Comparison of ENCODE assay signal across 19 cellular contexts in the genomic region with DNA sequence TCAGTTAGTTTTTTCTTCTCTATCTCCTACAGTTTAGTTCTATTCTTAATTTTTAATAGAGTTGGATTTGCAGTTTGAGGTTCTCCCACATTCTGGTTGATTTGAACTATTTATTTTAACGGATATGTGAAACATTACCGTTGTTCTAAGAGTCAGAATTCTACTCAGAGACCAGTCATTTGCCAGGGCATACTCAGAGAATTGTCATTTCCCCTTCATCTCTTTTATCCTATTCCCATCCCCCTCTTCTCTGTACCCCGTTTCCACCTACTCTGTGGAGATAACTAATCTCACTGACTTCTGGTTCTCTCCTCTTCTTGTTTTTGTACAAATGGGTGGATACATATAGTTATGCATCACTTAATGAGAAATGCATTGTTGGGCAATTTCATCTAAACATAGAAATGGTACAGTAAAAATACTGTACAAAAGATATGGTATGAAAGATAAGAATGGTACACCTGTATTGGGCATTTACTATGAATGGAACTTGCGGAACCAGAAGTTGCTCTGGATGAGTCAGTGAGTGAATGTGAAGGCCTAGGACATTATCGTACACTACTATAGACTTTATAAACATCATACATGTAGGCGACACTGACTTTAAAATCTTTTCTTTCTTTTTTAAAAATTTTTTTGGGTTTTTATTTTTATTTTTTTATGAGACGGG.
"Had no signal": no experiment of that assay in that cellular context is flagged by ENCODE, and none has a peak within 500 bp of the region (broad histone marks: within the 10 kb centered on the region; RNA-seq: fewer than 3 reads in every experiment).

No MANE protein-coding gene starts in this region.

- H3K27me3 Mint-ChIP-seq: activated B cell treated with CpG ODN at 0.5 μM for 24 hours; activated CD4-positive, alpha-beta memory T cell treated with anti-CD3 and anti-CD28 coated beads for 36 hours; activated CD4-positive, alpha-beta T cell treated with anti-CD3 and anti-CD28 coated beads, Interleukin-2, amount 10 ng/mL, durations not matched to agents 7 days and 5 days; activated naive CD8-positive, alpha-beta T cell treated with anti-CD3 and anti-CD28 coated beads for 36 hours; activated T-helper 17 cell treated with anti-CD3 and anti-CD28 coated beads, Interleukin-2, amount 50 U/mL, for 72 hours had no signal

- H3K9me3 Mint-ChIP-seq: activated B cell treated with CpG ODN at 0.5 μM for 24 hours; activated CD4-positive, alpha-beta memory T cell treated with anti-CD3 and anti-CD28 coated beads for 36 hours; activated CD4-positive, alpha-beta T cell treated with anti-CD3 and anti-CD28 coated beads, Interleukin-2, amount 10 ng/mL, durations not matched to agents 7 days and 5 days; activated naive CD4-positive, alpha-beta T cell treated with anti-CD3 and anti-CD28 coated beads for 36 hours; activated naive CD8-positive, alpha-beta T cell treated with anti-CD3 and anti-CD28 coated beads for 36 hours; activated T-cell treated with anti-CD3 and anti-CD28 coated beads, Interleukin-2, amount 50 U/mL, for 4 hours; activated T-helper 17 cell treated with anti-CD3 and anti-CD28 coated beads, Interleukin-2, amount 50 U/mL, for 72 hours had no signal

- FAIRE-seq: K562 had no signal

- H3K27ac Mint-ChIP-seq: activated B cell treated with CpG ODN at 0.5 μM for 24 hours; activated CD4-positive, alpha-beta memory T cell treated with anti-CD3 and anti-CD28 coated beads for 36 hours; activated CD4-positive, alpha-beta T cell treated with anti-CD3 and anti-CD28 coated beads, Interleukin-2, amount 10 ng/mL, durations not matched to agents 7 days and 5 days; activated naive CD4-positive, alpha-beta T cell treated with anti-CD3 and anti-CD28 coated beads for 36 hours; activated naive CD8-positive, alpha-beta T cell treated with anti-CD3 and anti-CD28 coated beads for 36 hours; activated T-helper 17 cell treated with anti-CD3 and anti-CD28 coated beads, Interleukin-2, amount 50 U/mL, for 72 hours had no signal

- ATAC-seq: activated T-cell treated with anti-CD3 and anti-CD28 coated beads, Interleukin-2, amount 50 U/mL, for 4 hours; activated T-helper 17 cell treated with anti-CD3 and anti-CD28 coated beads, Interleukin-2, amount 50 U/mL, for 72 hours; K562 had no signal

- H3K4me3 Mint-ChIP-seq: activated B cell treated with CpG ODN at 0.5 μM for 24 hours; activated CD4-positive, alpha-beta memory T cell treated with anti-CD3 and anti-CD28 coated beads for 36 hours; activated CD4-positive, alpha-beta T cell treated with anti-CD3 and anti-CD28 coated beads, Interleukin-2, amount 10 ng/mL, durations not matched to agents 7 days and 5 days; activated naive CD4-positive, alpha-beta T cell treated with anti-CD3 and anti-CD28 coated beads for 36 hours; activated naive CD8-positive, alpha-beta T cell treated with anti-CD3 and anti-CD28 coated beads for 36 hours; activated T-cell treated with anti-CD3 and anti-CD28 coated beads, Interleukin-2, amount 50 U/mL, for 4 hours; activated T-helper 17 cell treated with anti-CD3 and anti-CD28 coated beads, Interleukin-2, amount 50 U/mL, for 72 hours had no signal

- DNase-seq: activated B cell treated with CpG ODN at 0.5 μM for 24 hours; activated CD4-positive, alpha-beta memory T cell treated with anti-CD3 and anti-CD28 coated beads for 36 hours; activated CD4-positive, alpha-beta T cell treated with anti-CD3 and anti-CD28 coated beads for 1 hour; activated CD4-positive, alpha-beta T cell treated with anti-CD3 and anti-CD28 coated beads, Interleukin-2, amount 10 ng/mL, durations not matched to agents 7 days and 5 days; activated CD8-positive, alpha-beta memory T cell treated with anti-CD3 and anti-CD28 coated beads for 24 hours; activated gamma-delta T cell; activated naive CD4-positive, alpha-beta T cell treated with anti-CD3 and anti-CD28 coated beads for 36 hours; activated naive CD8-positive, alpha-beta T cell treated with anti-CD3 and anti-CD28 coated beads for 36 hours; activated T-cell treated with anti-CD3 and anti-CD28 coated beads, Interleukin-2, amount 50 U/mL, for 4 hours; Karpas-422; NCI-H1048; NCI-H146; NCI-H187 treated with DMSO at 0.1 percent for 48 hours; NCI-H2081 treated with DMSO at 0.1 percent for 48 hours; NCI-H446; NCI-H524; SHP77 treated with DMSO at 0.1 percent for 48 hours had no signal

- H3K4me3 ChIP-seq: K562 had no signal
